14 cellular contexts compared by ENCODE assay signal in genomic region chr7:99125505-99125865, GRCh38. TPM values are rescaled to one million over a fixed set of nuclear protein-coding genes. Genes with fewer than 3 reads are reported as not detected.
DNase-seq lines count a peak whose midpoint lies in the region; ATAC-seq and TF ChIP-seq lines count a peak whose summit lies in the region.
"Had no signal": no experiment of that assay in that cellular context is flagged by ENCODE, and none has a peak within 500 bp of the region (broad histone marks: within the 10 kb centered on the region; RNA-seq: fewer than 3 reads in every experiment).

No MANE protein-coding gene starts in this region.

- H3K18ac ChIP-seq in IMR-90 (ENCODE audit: low read depth, low read length): no peak overlapping the region

- no peak overlapping the region for H3K56ac ChIP-seq in IMR-90 (ENCODE audit: extremely low read depth, insufficient read depth, low read length)

- H2AK5ac ChIP-seq in IMR-90 (ENCODE audit: low read depth, low read length): peak overlapping the region; percentile 30; the same call in 1 of the 2 replicates

- no peak overlapping the region for H4K91ac ChIP-seq in IMR-90 (ENCODE audit: insufficient read depth, low read depth, low read length)

- H4K5ac ChIP-seq in IMR-90 (ENCODE audit: low read depth, low read length): 0 out of 2 replicates have a peak overlapping the region, but pooled peaks have one; percentile 16

- H3K4me3 ChIP-seq in IMR-90 (ENCODE audit: insufficient read depth, low read depth, low read length): no peak overlapping the region
- H3K4me3 ChIP-seq in adrenal gland: no peak overlapping the region
- no peak overlapping the region for H3K4me3 ChIP-seq in mucosa of rectum (ENCODE audit: low read length in 2 of 2)
- H3K4me3 ChIP-seq: skin epidermis had no signal

- no peak overlapping the region for H2BK5ac ChIP-seq in IMR-90 (ENCODE audit: low read depth, low read length, poor library complexity, severe bottlenecking)

- H3K4me2 ChIP-seq in IMR-90 (ENCODE audit: low read depth, low read length): no peak overlapping the region

- dilution Hi-C loops in IMR-90 (cut with HindIII; ENCODE audit: low sequenced_read_pairs, unreplicated experiment): no loop called here

- no peak overlapping the region for H2AK9ac ChIP-seq in IMR-90 (replicated peaks; ENCODE audit: low read depth, low read length, poor library complexity)

- H3K79me1 ChIP-seq in IMR-90 (ENCODE audit: low read depth in 1 of 2, low read length in 2 of 2): peaks cover 9 to 69% of the 10 kb centered on the region in 2 experiments

- H2BK120ac ChIP-seq in IMR-90 (ENCODE audit: low read depth, low read length): no peak overlapping the region

- no peak overlapping the region for H3K4ac ChIP-seq in IMR-90 (ENCODE audit: low read depth, low read length)

- no peak for TF ChIP-seq RAD21 in IMR-90 (IDR thresholded peaks at IDR 0.05; ENCODE audit: low read length)

- no peak overlapping the region for H3K23ac ChIP-seq in IMR-90 (ENCODE audit: low read depth, low read length)

- POLR2A ChIA-PET in IMR-90 (lab: Charles Lee; ENCODE audit: unreplicated experiment): no interaction called here

- DNase-seq in IMR-90 (no peak), adrenal gland (no peak), NCI-H526 treated with DMSO at 0.1 percent for 48 hours (lab: John Stamatoyannopoulos, UW) (no peak), omental fat pad (ENCODE audit: low spot score) (no peak), medulla oblongata (ENCODE audit: extremely low spot score) (no peak)
- no peak for DNase-seq in activated T-cell treated with anti-CD3 and anti-CD28 coated beads, Interleukin-2, amount 50 U/mL, for 72 hours
- DNase-seq: activated T-cell treated with anti-CD3 and anti-CD28 coated beads, Interleukin-2, amount 50 U/mL, for 48 hours; DMS53; NCI-H82; SHP77 treated with DMSO at 0.1 percent for 48 hours had no signal

- peaks cover 20% of the 10 kb centered on the region for H3K4me1 ChIP-seq in IMR-90 (ENCODE audit: control insufficient read depth, insufficient read depth, low read length)
- H3K4me1 ChIP-seq in adrenal gland (replicated peaks in 1 of 2): peaks cover 39 to 76% of the 10 kb centered on the region in 2 donors
- H3K4me1 ChIP-seq in mucosa of rectum (ENCODE audit: control insufficient read depth in 2 of 2, insufficient read depth in 2 of 2, low read length in 2 of 2): peaks cover 25 to 42% of the 10 kb centered on the region in 2 donors

- ATAC-seq in IMR-90 (ENCODE audit: low read depth) (no peak), omental fat pad (ENCODE audit: low FRiP score) (no peak)
- ATAC-seq in activated T-cell treated with anti-CD3 and anti-CD28 coated beads, Interleukin-2, amount 50 U/mL, for 72 hours (replicated peaks in 1 of 2): no peak

- no TSS peak for BruUV-seq in IMR-90 (replicated peaks; lab: Mats Ljungman, UMichigan)

- H2BK15ac ChIP-seq in IMR-90 (ENCODE audit: low read depth, low read length): no peak overlapping the region

- peaks cover 72% of the 10 kb centered on the region for H4K20me1 ChIP-seq in IMR-90 (ENCODE audit: insufficient read depth, low read length)

- H3K9ac ChIP-seq in IMR-90 (ENCODE audit: low read depth, low read length): no peak overlapping the region
- peak overlapping the region in 1 of 2 donors; percentile 39 for H3K9ac ChIP-seq in mucosa of rectum (ENCODE audit: low read depth in 1 of 2, low read length in 2 of 2)

- H3K9me1 ChIP-seq in IMR-90 (ENCODE audit: insufficient read depth, low read length): peaks cover 28% of the 10 kb centered on the region

- CTCF ChIA-PET in IMR-90 (lab: Yijun Ruan, JAX): no interaction called here

- H3K4me1 Mint-ChIP-seq in activated T-cell treated with anti-CD3 and anti-CD28 coated beads, Interleukin-2, amount 50 U/mL, for 72 hours (ENCODE audit: low read depth): peaks cover 36% of the 10 kb centered on the region

- H3K27ac ChIP-seq in C4-2B (peak overlapping the region; percentile 18; the same call in 1 of the 2 replicates), IMR-90 (ENCODE audit: insufficient read depth, low read length) (no peak overlapping the region), adrenal gland (peak overlapping the region in 4 of 5 donors; percentile 16 to 79 (median 63)), mucosa of rectum (ENCODE audit: low read depth in 2 of 2, low read length in 2 of 2) (peak overlapping the region; percentile 26 to 65)

- no peaks in the 10 kb centered on the region for H3K27me3 Mint-ChIP-seq in activated T-cell treated with anti-CD3 and anti-CD28 coated beads, Interleukin-2, amount 50 U/mL, for 72 hours (ENCODE audit: low read depth)
- H3K27me3 Mint-ChIP-seq: memory B cell had no signal

- no peak overlapping the region for H3K4me3 Mint-ChIP-seq in activated T-cell treated with anti-CD3 and anti-CD28 coated beads, Interleukin-2, amount 50 U/mL, for 72 hours
- H3K4me3 Mint-ChIP-seq: memory B cell had no signal

- TF ChIP-seq CTCF in C4-2B (conservative IDR thresholded peaks at IDR 0.05): no peak
- TF ChIP-seq CTCF in IMR-90 (conservative IDR thresholded peaks at IDR 0.05; ENCODE audit: low read depth, low read length): no peak
- TF ChIP-seq CTCF in adrenal gland (IDR thresholded peaks at IDR 0.05): no peak
- no peak for TF ChIP-seq CTCF in omental fat pad (IDR thresholded peaks at IDR 0.05)

- no peak overlapping the region for H3K14ac ChIP-seq in IMR-90 (replicated peaks; ENCODE audit: low read depth, low read length)

- peaks cover 1% of the 10 kb centered on the region in 2 donors for H3K36me3 Mint-ChIP-seq in activated T-cell treated with anti-CD3 and anti-CD28 coated beads, Interleukin-2, amount 50 U/mL, for 72 hours (ENCODE audit: insufficient read depth in 2 of 2)

- H3K27me3 ChIP-seq in IMR-90 (ENCODE audit: control insufficient read depth, insufficient read depth, low read length) (no peaks in the 10 kb centered on the region), adrenal gland (no peaks in the 10 kb centered on the region), mucosa of rectum (ENCODE audit: control insufficient read depth in 2 of 2, insufficient read depth in 2 of 2, low read length in 2 of 2) (no peaks in the 10 kb centered on the region)

- H2BK20ac ChIP-seq in IMR-90 (ENCODE audit: low read depth, low read length): no peak overlapping the region

- H3K9me3 ChIP-seq in IMR-90 (ENCODE audit: control insufficient read depth, insufficient read depth, low read length) (no peaks in the 10 kb centered on the region), adrenal gland (replicated peaks in 1 of 3) (no peaks in the 10 kb centered on the region), mucosa of rectum (ENCODE audit: control insufficient read depth in 2 of 2, low read length in 2 of 2) (no peaks in the 10 kb centered on the region)

- no peak for TF ChIP-seq POLR2A in IMR-90 (IDR thresholded peaks at IDR 0.05; ENCODE audit: low read depth, low read length)
- TF ChIP-seq POLR2A in adrenal gland (IDR thresholded peaks at IDR 0.05): no peak

- H4K8ac ChIP-seq in IMR-90 (ENCODE audit: low read depth in 2 of 2, low read length in 2 of 2): no peak overlapping the region

- no peak overlapping the region for H2AFZ ChIP-seq in IMR-90 (replicated peaks; ENCODE audit: low read length, poor library complexity)

- in situ Hi-C loops in IMR-90 (cut with MboI; ENCODE audit: low sequenced_read_pairs): no loop called here

- H3K27ac Mint-ChIP-seq in activated T-cell treated with anti-CD3 and anti-CD28 coated beads, Interleukin-2, amount 50 U/mL, for 72 hours: no peak overlapping the region
- H3K27ac Mint-ChIP-seq: memory B cell had no signal

- H3K9me3 Mint-ChIP-seq in activated T-cell treated with anti-CD3 and anti-CD28 coated beads, Interleukin-2, amount 50 U/mL, for 72 hours: no peaks in the 10 kb centered on the region
- H3K9me3 Mint-ChIP-seq: memory B cell had no signal

- WGBS in IMR-90 (ENCODE audit: extremely low coverage in 2 of 2, insufficient read length in 1 of 2), 2 experiments: 83% methylated on average over 1 of the region's 4 CpGs; no CpG with 5 or more reads in 1 of the 2 experiments
- WGBS in adrenal gland, 4 donors: 90 to 94% (median 92%) methylated on average over 4 of the region's 4 CpGs

- intact Hi-C loops in IMR-90 (cut with micrococcal nuclease): no loop called here
- intact Hi-C loops in adrenal gland (cut with DNase I): no loop called here

- H3K36me3 ChIP-seq in IMR-90 (ENCODE audit: control insufficient read depth, insufficient read depth, low read length) (no peaks in the 10 kb centered on the region), adrenal gland (replicated peaks in 1 of 2) (no peaks in the 10 kb centered on the region), mucosa of rectum (ENCODE audit: control insufficient read depth in 2 of 2, insufficient read depth in 2 of 2, low read length in 2 of 2) (no peaks in the 10 kb centered on the region)

TF ChIP-seq in IMR-90, 13 proteins besides CTCF, POLR2A, EP300 and RAD21 (continues in another document):
- TF ChIP-seq USF2 (IDR thresholded peaks at IDR 0.05; ENCODE audit: low read depth, low read length): no peak
- no peak for TF ChIP-seq MAFK (IDR thresholded peaks at IDR 0.05; ENCODE audit: low read depth, low read length)
- no peak for TF ChIP-seq MAZ (IDR thresholded peaks at IDR 0.05; ENCODE audit: borderline replicate concordance, low read depth, low read length)
- TF ChIP-seq MXI1 (IDR thresholded peaks at IDR 0.05; ENCODE audit: borderline replicate concordance, low read depth, low read length): no peak
- no peak for TF ChIP-seq NFE2L2 (IDR thresholded peaks at IDR 0.05; ENCODE audit: low read depth, low read length)
- TF ChIP-seq SMC3 (IDR thresholded peaks at IDR 0.05; ENCODE audit: low read depth, low read length): no peak
- no peak for TF ChIP-seq CHD1 (IDR thresholded peaks at IDR 0.05; ENCODE audit: low read depth, low read length)
- no peak for TF ChIP-seq BHLHE40 (IDR thresholded peaks at IDR 0.05; ENCODE audit: low read depth, low read length)
- no peak for TF ChIP-seq RCOR1 (IDR thresholded peaks at IDR 0.05; ENCODE audit: insufficient replicate concordance, low read length)
- no peak for TF ChIP-seq FOS (IDR thresholded peaks at IDR 0.05; ENCODE audit: low read depth, low read length)

RNA-seq across cellular contexts. Expression of gene SMURF1, which starts 18.4 kb away (rescaled TPM):
- total RNA-seq in IMR-90 (2012; rRNA removed): 20.3 and 21.7 TPM in 2 replicates
- 13.3 and 13.4 TPM in 2 replicates for polyA plus RNA-seq in IMR-90 (2012; rRNA removed)
- polyA plus RNA-seq in IMR-90 (2012; cell fraction: cytosol; rRNA removed): 6.4 and 8.0 TPM in 2 replicates
- polyA plus RNA-seq in IMR-90 (2012; cell fraction: nucleus; rRNA removed; ENCODE audit: low replicate concordance): 24.1 and 44.4 TPM in 2 replicates
- 10 to 100 TPM; 16.7 to 40.3 (median 23.0) TPM for total RNA-seq in adrenal gland
- 10 to 100 TPM in 2 of 3 donors, 1 to 10 TPM in 1; 8.9 to 16.7 (median 14.8) TPM for polyA plus RNA-seq in adrenal gland
- 10 to 100 TPM; 15.9 to 18.8 TPM for total RNA-seq in activated T-cell treated with anti-CD3 and anti-CD28 coated beads, Interleukin-2, amount 50 U/mL, for 72 hours
- 10 to 100 TPM; 23.6 to 35.3 (median 27.8) TPM for total RNA-seq in omental fat pad
